1 cellular context compared by ENCODE assay signal in the genomic region with DNA sequence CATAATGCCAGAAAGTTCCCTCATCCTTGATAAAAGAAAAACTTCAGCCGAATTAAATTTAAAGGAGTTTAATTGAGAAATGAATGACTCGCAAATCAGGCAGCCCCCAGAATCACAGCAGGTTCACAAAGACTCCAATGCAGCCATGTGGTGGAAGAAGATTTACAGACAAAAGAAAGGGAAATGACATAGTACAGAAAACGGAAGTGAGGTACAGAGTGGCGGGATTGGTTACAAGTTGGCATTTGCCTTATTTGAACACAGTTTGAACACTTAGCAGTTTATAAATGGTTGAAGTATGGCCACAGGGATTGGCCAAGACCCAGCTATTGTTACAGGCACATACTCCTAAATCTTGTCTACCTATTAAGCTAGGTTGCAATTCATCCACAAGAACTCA.
A peak's percentile ranks its signal among the peaks of the same experiment; 100 is the strongest.
TF ChIP-seq lines count a peak whose summit lies in the region.

No MANE protein-coding gene starts in this region.

TF ChIP-seq in K562, 482 proteins besides CTCF, POLR2A, EP300 and RAD21 (continued from another document):
- TF ChIP-seq, protein P1, sequence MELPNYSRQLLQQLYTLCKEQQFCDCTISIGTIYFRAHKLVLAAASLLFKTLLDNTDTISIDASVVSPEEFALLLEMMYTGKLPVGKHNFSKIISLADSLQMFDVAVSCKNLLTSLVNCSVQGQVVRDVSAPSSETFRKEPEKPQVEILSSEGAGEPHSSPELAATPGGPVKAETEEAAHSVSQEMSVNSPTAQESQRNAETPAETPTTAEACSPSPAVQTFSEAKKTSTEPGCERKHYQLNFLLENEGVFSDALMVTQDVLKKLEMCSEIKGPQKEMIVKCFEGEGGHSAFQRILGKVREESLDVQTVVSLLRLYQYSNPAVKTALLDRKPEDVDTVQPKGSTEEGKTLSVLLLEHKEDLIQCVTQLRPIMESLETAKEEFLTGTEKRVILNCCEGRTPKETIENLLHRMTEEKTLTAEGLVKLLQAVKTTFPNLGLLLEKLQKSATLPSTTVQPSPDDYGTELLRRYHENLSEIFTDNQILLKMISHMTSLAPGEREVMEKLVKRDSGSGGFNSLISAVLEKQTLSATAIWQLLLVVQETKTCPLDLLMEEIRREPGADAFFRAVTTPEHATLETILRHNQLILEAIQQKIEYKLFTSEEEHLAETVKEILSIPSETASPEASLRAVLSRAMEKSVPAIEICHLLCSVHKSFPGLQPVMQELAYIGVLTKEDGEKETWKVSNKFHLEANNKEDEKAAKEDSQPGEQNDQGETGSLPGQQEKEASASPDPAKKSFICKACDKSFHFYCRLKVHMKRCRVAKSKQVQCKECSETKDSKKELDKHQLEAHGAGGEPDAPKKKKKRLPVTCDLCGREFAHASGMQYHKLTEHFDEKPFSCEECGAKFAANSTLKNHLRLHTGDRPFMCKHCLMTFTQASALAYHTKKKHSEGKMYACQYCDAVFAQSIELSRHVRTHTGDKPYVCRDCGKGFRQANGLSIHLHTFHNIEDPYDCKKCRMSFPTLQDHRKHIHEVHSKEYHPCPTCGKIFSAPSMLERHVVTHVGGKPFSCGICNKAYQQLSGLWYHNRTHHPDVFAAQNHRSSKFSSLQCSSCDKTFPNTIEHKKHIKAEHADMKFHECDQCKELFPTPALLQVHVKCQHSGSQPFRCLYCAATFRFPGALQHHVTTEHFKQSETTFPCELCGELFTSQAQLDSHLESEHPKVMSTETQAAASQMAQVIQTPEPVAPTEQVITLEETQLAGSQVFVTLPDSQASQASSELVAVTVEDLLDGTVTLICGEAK (IDR thresholded peaks at IDR 0.05) = peak; percentile 69
- TF ChIP-seq, protein P1 (CRISPR knock-in tag; IDR thresholded peaks at IDR 0.05) = no peak
- TF ChIP-seq MEF2D (tag; conservative IDR thresholded peaks at IDR 0.05; ENCODE audit: low read depth) (no peak), ZNF121 (CRISPR knock-in tag; conservative IDR thresholded peaks at IDR 0.05) (no peak)
